22 cellular contexts compared by ENCODE assay signal in genomic region chr22:49621601-49622210, GRCh38.
A peak's percentile ranks its signal among the peaks of the same experiment; 100 is the strongest.
DNase-seq lines count a peak whose midpoint lies in the region; ATAC-seq and TF ChIP-seq lines count a peak whose summit lies in the region.
"Had no signal": no experiment of that assay in that cellular context is flagged by ENCODE, and none has a peak within 500 bp of the region (broad histone marks: within the 10 kb centered on the region; RNA-seq: fewer than 3 reads in every experiment).

No MANE protein-coding gene starts in this region.

- peak overlapping the region; percentile 98 for H2BK12ac ChIP-seq in neuronal stem cell (ENCODE audit: low read length)

- peak overlapping the region; percentile 78 for H3K18ac ChIP-seq in neuronal stem cell (ENCODE audit: low read length)

- H3K4me1 Mint-ChIP-seq in glutamatergic neuron (ENCODE audit: low read depth, unreplicated experiment) = no peaks in the 10 kb centered on the region

- TF ChIP-seq CTCF in left ventricle myocardium inferior (IDR thresholded peaks at IDR 0.05; ENCODE audit: borderline replicate concordance) (no peak), glutamatergic neuron (IDR thresholded peaks at IDR 0.05; ENCODE audit: partially characterized antibody, unreplicated experiment) (no peak)

- no peak overlapping the region for H4K8ac ChIP-seq in neuronal stem cell (ENCODE audit: low read depth, low read length)

- peaks cover 1% of the 10 kb centered on the region for H3K79me1 ChIP-seq in neuronal stem cell (ENCODE audit: low read depth, low read length)

- peak overlapping the region; percentile 99 for H2AK5ac ChIP-seq in neuronal stem cell (ENCODE audit: low read depth, low read length)

- H3K4me3 Mint-ChIP-seq in glutamatergic neuron (ENCODE audit: unreplicated experiment) = no peak overlapping the region
- H3K4me3 Mint-ChIP-seq: CD4-positive, CD25-positive, alpha-beta regulatory T cell had no signal

- H3K27me3 ChIP-seq in left ventricle myocardium inferior (ENCODE audit: low read depth) (peaks cover 52% of the 10 kb centered on the region), neuronal stem cell (ENCODE audit: control insufficient read depth in 3 of 3, insufficient read depth in 3 of 3, low read depth in 1 of 3, low read length in 3 of 3) (peaks cover 0 to 52% (median 0%) of the 10 kb centered on the region in 3 experiments), aorta (ENCODE audit: control insufficient read depth in 1 of 2, insufficient read depth in 2 of 2, low read length in 1 of 2) (no peaks in the 10 kb centered on the region)
- H3K27me3 ChIP-seq: BLaER1, Peyer's patch had no signal

- H3K4me2 ChIP-seq in neuronal stem cell (ENCODE audit: insufficient read depth, low read length, poor library complexity, severe bottlenecking) = no peak overlapping the region
- H3K4me2 ChIP-seq: BLaER1 had no signal

- H3K4me3 ChIP-seq in left ventricle myocardium inferior (no peak overlapping the region), neuronal stem cell (ENCODE audit: low read length in 2 of 2) (no peak overlapping the region), aorta (ENCODE audit: low read length in 2 of 2) (no peak overlapping the region)
- H3K4me3 ChIP-seq: BLaER1, MG63, Peyer's patch, SJCRH30 had no signal

- peak overlapping the region; percentile 40 for H2BK120ac ChIP-seq in neuronal stem cell (ENCODE audit: low read depth, low read length)

- H3K27me3 Mint-ChIP-seq in glutamatergic neuron (ENCODE audit: unreplicated experiment) = peaks cover 10% of the 10 kb centered on the region
- H3K27me3 Mint-ChIP-seq: CD4-positive, CD25-positive, alpha-beta regulatory T cell had no signal

- H3K14ac ChIP-seq in neuronal stem cell (ENCODE audit: low read length) = peak overlapping the region; percentile 78

- no peak overlapping the region for H4K91ac ChIP-seq in neuronal stem cell (ENCODE audit: low read depth, low read length, poor library complexity)

- peak overlapping the region; percentile 3 for H2BK15ac ChIP-seq in neuronal stem cell (ENCODE audit: low read length)

- peaks cover 15% of the 10 kb centered on the region for H3K36me3 Mint-ChIP-seq in glutamatergic neuron (ENCODE audit: unreplicated experiment)

- peak overlapping the region; percentile 2 for H3K23ac ChIP-seq in neuronal stem cell (ENCODE audit: low read depth, low read length, poor library complexity)

- no peaks in the 10 kb centered on the region for H3K9me3 ChIP-seq in left ventricle myocardium inferior (replicated peaks)
- peaks cover 0 to 1% of the 10 kb centered on the region in 2 donors for H3K9me3 ChIP-seq in neuronal stem cell (replicated peaks in 1 of 2; ENCODE audit: control insufficient read depth in 2 of 2, insufficient read depth in 1 of 2, low read depth in 1 of 2, low read length in 2 of 2)
- H3K9me3 ChIP-seq in aorta (ENCODE audit: control insufficient read depth, low read length) = no peaks in the 10 kb centered on the region
- H3K9me3 ChIP-seq: BLaER1, MG63, Peyer's patch, SJCRH30 had no signal

- H3K4me1 ChIP-seq in left ventricle myocardium inferior (no peaks in the 10 kb centered on the region), neuronal stem cell (ENCODE audit: control insufficient read depth in 2 of 2, insufficient read depth in 1 of 2, low read depth in 1 of 2, low read length in 2 of 2) (peaks cover 0 to 7% of the 10 kb centered on the region in 2 donors), aorta (ENCODE audit: control insufficient read depth in 1 of 2, insufficient read depth in 2 of 2, low read length in 2 of 2) (no peaks in the 10 kb centered on the region)
- H3K4me1 ChIP-seq: Peyer's patch, SJCRH30 had no signal

- no peak overlapping the region for H3K27ac Mint-ChIP-seq in glutamatergic neuron (ENCODE audit: unreplicated experiment)

- no peak overlapping the region for H2AFZ ChIP-seq in neuronal stem cell (ENCODE audit: low read length)

- peak overlapping the region; percentile 19 for H2BK5ac ChIP-seq in neuronal stem cell (ENCODE audit: low read length)

- H3K9ac ChIP-seq in neuronal stem cell (ENCODE audit: low read depth, low read length, poor library complexity) = peak overlapping the region; percentile 64
- H3K9ac ChIP-seq: BLaER1 had no signal

- no peak overlapping the region for H3K27ac ChIP-seq in left ventricle myocardium inferior (replicated peaks)
- no peak overlapping the region for H3K27ac ChIP-seq in neuronal stem cell (replicated peaks; ENCODE audit: low read length)
- H3K27ac ChIP-seq in aorta (ENCODE audit: low read depth in 1 of 2, low read length in 2 of 2) = no peak overlapping the region
- H3K27ac ChIP-seq: BLaER1, Peyer's patch, SJCRH30 had no signal

- WGBS in neuronal stem cell (ENCODE audit: extremely low coverage in 2 of 2, insufficient read length in 2 of 2, insufficient replicate concordance in 1 of 2), 2 donors = no CpG with 5 or more reads among the region's 20 CpGs
- 77% methylated on average over 18 to 20 of the region's 20 CpGs for WGBS in aorta, 2 donors

- no peak for ATAC-seq in left ventricle myocardium superior
- ATAC-seq in aorta (ENCODE audit: low FRiP score) = no peak

- no peak overlapping the region for H3K4ac ChIP-seq in neuronal stem cell (ENCODE audit: low read length)

- intact Hi-C loops in left ventricle myocardium inferior (cut with micrococcal nuclease) (no loop called here), cardiac septum (cut with DNase I) (no loop called here), left ventricle myocardium superior (cut with micrococcal nuclease) (no loop called here), aorta (cut with DNase I) (no loop called here)

- peak; percentile 3 for DNase-seq in left ventricle myocardium inferior
- DNase-seq in cardiac septum (ENCODE audit: low spot score) = no peak
- DNase-seq in left ventricle myocardium superior = peak; percentile 15
- DNase-seq in neuronal stem cell (ENCODE audit: low spot score) = no peak
- DNase-seq in aorta = peak; percentile 32 to 54
- DNase-seq in glutamatergic neuron = no peak
- DNase-seq in NCI-H1092 (lab: John Stamatoyannopoulos, UW) = no peak
- DNase-seq: CD4-positive, CD25-positive, alpha-beta regulatory T cell; DMS153; DND-41; HCEC 1CT; IMR-90; KG1; MG63; NCI-H1694; NCI-H2029 treated with DMSO at 0.1 percent for 48 hours; NCI-H226; NCI-H510A; NCI-H69; SJCRH30 had no signal

- peaks cover 29% of the 10 kb centered on the region for H3K9me3 Mint-ChIP-seq in glutamatergic neuron (ENCODE audit: unreplicated experiment)
- H3K9me3 Mint-ChIP-seq: CD4-positive, CD25-positive, alpha-beta regulatory T cell had no signal

- H3K36me3 ChIP-seq in left ventricle myocardium inferior = no peaks in the 10 kb centered on the region
- H3K36me3 ChIP-seq in neuronal stem cell (replicated peaks in 1 of 2; ENCODE audit: control insufficient read depth in 2 of 2, insufficient read depth in 2 of 2, low read length in 2 of 2) = no peaks in the 10 kb centered on the region
- no peaks in the 10 kb centered on the region for H3K36me3 ChIP-seq in aorta (ENCODE audit: control insufficient read depth in 1 of 2, insufficient read depth in 2 of 2, low read length in 1 of 2)
- H3K36me3 ChIP-seq: MG63, Peyer's patch, SJCRH30 had no signal

Comparison
In these comparisons a context has a peak if more than half of its experiments do, and no peak if none do; other contexts are left out.
1. DNase-seq: peak in left ventricle myocardium inferior (single experiment), left ventricle myocardium superior (single experiment) and aorta (2 of 2); none in cardiac septum (single experiment), neuronal stem cell (single experiment), glutamatergic neuron (single experiment) and NCI-H1092 (single experiment).